1 cellular context compared by ENCODE assay signal in the genomic region with DNA sequence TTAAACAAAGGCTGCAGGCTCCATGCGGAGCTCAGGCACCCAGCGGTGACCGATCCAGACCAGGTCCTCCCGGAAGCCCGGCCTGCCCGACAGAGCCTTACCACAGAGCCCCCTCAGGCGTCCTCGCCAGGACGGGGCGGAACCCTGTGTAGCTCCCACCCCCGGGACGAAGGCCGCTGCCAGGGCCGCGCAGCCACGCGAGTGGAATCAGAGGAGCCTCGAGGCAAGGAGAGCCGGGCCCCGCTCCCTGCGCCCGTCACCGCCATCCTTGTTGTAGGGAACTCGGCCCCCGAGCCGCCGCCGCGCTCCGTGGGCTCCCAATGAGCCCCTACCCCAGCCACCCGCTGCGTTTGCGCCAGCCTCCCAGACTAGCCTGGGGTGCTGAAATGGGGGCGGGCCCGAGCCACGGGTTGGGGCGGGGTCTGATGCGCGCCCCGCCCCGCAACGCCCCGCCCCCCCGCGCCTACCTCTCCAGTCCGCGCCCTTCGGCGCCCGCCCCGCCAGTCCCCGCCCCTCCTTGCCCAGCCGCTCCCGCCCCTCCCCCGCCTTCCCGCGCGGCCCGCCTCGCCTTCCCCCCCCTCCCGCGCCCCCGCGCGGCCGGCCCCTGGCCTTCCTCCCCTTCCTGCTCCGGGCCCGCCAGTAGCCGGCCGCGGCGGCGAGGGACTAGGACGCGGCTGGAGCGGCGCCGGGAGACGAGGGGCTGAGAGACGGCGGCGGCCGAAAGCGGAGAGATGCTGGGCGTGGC.
TF ChIP-seq lines count a peak whose summit lies in the region.

LIMS1 (plus strand) TSS at position 639 of the 745 bp plus-strand sequence; CDS start at position 732, 93 bp downstream.

TF ChIP-seq in K562, 482 proteins besides CTCF, POLR2A, EP300 and RAD21 (continued from another document):
- TF ChIP-seq TSHZ1 (CRISPR knock-in tag; IDR thresholded peaks at IDR 0.05), result no peak
- TF ChIP-seq, protein P1, sequence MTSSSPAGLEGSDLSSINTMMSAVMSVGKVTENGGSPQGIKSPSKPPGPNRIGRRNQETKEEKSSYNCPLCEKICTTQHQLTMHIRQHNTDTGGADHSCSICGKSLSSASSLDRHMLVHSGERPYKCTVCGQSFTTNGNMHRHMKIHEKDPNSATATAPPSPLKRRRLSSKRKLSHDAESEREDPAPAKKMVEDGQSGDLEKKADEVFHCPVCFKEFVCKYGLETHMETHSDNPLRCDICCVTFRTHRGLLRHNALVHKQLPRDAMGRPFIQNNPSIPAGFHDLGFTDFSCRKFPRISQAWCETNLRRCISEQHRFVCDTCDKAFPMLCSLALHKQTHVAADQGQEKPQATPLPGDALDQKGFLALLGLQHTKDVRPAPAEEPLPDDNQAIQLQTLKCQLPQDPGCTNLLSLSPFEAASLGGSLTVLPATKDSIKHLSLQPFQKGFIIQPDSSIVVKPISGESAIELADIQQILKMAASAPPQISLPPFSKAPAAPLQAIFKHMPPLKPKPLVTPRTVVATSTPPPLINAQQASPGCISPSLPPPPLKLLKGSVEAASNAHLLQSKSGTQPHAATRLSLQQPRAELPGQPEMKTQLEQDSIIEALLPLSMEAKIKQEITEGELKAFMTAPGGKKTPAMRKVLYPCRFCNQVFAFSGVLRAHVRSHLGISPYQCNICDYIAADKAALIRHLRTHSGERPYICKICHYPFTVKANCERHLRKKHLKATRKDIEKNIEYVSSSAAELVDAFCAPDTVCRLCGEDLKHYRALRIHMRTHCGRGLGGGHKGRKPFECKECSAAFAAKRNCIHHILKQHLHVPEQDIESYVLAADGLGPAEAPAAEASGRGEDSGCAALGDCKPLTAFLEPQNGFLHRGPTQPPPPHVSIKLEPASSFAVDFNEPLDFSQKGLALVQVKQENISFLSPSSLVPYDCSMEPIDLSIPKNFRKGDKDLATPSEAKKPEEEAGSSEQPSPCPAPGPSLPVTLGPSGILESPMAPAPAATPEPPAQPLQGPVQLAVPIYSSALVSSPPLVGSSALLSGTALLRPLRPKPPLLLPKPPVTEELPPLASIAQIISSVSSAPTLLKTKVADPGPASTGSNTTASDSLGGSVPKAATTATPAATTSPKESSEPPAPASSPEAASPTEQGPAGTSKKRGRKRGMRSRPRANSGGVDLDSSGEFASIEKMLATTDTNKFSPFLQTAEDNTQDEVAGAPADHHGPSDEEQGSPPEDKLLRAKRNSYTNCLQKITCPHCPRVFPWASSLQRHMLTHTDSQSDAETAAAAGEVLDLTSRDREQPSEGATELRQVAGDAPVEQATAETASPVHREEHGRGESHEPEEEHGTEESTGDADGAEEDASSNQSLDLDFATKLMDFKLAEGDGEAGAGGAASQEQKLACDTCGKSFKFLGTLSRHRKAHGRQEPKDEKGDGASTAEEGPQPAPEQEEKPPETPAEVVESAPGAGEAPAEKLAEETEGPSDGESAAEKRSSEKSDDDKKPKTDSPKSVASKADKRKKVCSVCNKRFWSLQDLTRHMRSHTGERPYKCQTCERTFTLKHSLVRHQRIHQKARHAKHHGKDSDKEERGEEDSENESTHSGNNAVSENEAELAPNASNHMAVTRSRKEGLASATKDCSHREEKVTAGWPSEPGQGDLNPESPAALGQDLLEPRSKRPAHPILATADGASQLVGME (CRISPR knock-in tag; IDR thresholded peaks at IDR 0.05), result no peak
- no peak for TF ChIP-seq THAP7 (CRISPR knock-in tag; IDR thresholded peaks at IDR 0.05)
- peak; percentile 61 for TF ChIP-seq POLR2H (tag; IDR thresholded peaks at IDR 0.05; ENCODE audit: low read depth)
- no peak for TF ChIP-seq HMG20B (CRISPR knock-in tag; IDR thresholded peaks at IDR 0.05)
- no peak for TF ChIP-seq POLR2AphosphoS2 (IDR thresholded peaks at IDR 0.05; ENCODE audit: low read length)
- no peak for TF ChIP-seq RBM15 (IDR thresholded peaks at IDR 0.05; ENCODE audit: insufficient read depth, low read length)
- no peak; the same call in 1 of the 2 replicates for TF ChIP-seq JUND (IDR thresholded peaks at IDR 0.05; ENCODE audit: borderline replicate concordance, low read depth, low read length)
- TF ChIP-seq JUND (tag; IDR thresholded peaks at IDR 0.05; ENCODE audit: borderline replicate concordance, low read depth, low read length), result no peak
- TF ChIP-seq, protein P2, sequence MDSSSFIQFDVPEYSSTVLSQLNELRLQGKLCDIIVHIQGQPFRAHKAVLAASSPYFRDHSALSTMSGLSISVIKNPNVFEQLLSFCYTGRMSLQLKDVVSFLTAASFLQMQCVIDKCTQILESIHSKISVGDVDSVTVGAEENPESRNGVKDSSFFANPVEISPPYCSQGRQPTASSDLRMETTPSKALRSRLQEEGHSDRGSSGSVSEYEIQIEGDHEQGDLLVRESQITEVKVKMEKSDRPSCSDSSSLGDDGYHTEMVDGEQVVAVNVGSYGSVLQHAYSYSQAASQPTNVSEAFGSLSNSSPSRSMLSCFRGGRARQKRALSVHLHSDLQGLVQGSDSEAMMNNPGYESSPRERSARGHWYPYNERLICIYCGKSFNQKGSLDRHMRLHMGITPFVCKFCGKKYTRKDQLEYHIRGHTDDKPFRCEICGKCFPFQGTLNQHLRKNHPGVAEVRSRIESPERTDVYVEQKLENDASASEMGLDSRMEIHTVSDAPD (CRISPR knock-in tag; IDR thresholded peaks at IDR 0.05), result no peak
- TF ChIP-seq, protein P3, sequence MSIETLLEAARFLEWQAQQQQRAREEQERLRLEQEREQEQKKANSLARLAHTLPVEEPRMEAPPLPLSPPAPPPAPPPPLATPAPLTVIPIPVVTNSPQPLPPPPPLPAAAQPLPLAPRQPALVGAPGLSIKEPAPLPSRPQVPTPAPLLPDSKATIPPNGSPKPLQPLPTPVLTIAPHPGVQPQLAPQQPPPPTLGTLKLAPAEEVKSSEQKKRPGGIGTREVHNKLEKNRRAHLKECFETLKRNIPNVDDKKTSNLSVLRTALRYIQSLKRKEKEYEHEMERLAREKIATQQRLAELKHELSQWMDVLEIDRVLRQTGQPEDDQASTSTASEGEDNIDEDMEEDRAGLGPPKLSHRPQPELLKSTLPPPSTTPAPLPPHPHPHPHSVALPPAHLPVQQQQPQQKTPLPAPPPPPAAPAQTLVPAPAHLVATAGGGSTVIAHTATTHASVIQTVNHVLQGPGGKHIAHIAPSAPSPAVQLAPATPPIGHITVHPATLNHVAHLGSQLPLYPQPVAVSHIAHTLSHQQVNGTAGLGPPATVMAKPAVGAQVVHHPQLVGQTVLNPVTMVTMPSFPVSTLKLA (conservative IDR thresholded peaks at IDR 0.05), result peak in 1 of 2 experiments; percentile 66; a peak in 3 of 4 replicates
- no peak for TF ChIP-seq BMI1 (IDR thresholded peaks at IDR 0.05; ENCODE audit: low read length)
- no peak for TF ChIP-seq MEF2D (tag; conservative IDR thresholded peaks at IDR 0.05; ENCODE audit: low read depth)
- TF ChIP-seq ZNF830 (CRISPR knock-in tag; IDR thresholded peaks at IDR 0.05), result no peak
- TF ChIP-seq NFIC (IDR thresholded peaks at IDR 0.05), result peak; percentile 55
- TF ChIP-seq, protein P4, sequence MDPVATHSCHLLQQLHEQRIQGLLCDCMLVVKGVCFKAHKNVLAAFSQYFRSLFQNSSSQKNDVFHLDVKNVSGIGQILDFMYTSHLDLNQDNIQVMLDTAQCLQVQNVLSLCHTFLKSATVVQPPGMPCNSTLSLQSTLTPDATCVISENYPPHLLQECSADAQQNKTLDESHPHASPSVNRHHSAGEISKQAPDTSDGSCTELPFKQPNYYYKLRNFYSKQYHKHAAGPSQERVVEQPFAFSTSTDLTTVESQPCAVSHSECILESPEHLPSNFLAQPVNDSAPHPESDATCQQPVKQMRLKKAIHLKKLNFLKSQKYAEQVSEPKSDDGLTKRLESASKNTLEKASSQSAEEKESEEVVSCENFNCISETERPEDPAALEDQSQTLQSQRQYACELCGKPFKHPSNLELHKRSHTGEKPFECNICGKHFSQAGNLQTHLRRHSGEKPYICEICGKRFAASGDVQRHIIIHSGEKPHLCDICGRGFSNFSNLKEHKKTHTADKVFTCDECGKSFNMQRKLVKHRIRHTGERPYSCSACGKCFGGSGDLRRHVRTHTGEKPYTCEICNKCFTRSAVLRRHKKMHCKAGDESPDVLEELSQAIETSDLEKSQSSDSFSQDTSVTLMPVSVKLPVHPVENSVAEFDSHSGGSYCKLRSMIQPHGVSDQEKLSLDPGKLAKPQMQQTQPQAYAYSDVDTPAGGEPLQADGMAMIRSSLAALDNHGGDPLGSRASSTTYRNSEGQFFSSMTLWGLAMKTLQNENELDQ (CRISPR knock-in tag; IDR thresholded peaks at IDR 0.05; ENCODE audit: borderline replicate concordance), result no peak
- no peak for TF ChIP-seq IRF9 (tag; IDR thresholded peaks at IDR 0.05)
- TF ChIP-seq RBM14 (IDR thresholded peaks at IDR 0.05; ENCODE audit: borderline replicate concordance, insufficient read depth, low read depth, low read length), result no peak
- 0 out of 2 replicates have a peak, but pooled peaks have one; percentile 18 for TF ChIP-seq MYNN (IDR thresholded peaks at IDR 0.05)
- TF ChIP-seq MYNN (CRISPR knock-in tag; IDR thresholded peaks at IDR 0.05), result no peak
- TF ChIP-seq, protein P5, sequence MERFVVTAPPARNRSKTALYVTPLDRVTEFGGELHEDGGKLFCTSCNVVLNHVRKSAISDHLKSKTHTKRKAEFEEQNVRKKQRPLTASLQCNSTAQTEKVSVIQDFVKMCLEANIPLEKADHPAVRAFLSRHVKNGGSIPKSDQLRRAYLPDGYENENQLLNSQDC (CRISPR knock-in tag; IDR thresholded peaks at IDR 0.05), result 0 out of 2 replicates have a peak, but pooled peaks have one; percentile 49
